Comparison of ENCODE assay signal across 18 cellular contexts in the genomic region with DNA sequence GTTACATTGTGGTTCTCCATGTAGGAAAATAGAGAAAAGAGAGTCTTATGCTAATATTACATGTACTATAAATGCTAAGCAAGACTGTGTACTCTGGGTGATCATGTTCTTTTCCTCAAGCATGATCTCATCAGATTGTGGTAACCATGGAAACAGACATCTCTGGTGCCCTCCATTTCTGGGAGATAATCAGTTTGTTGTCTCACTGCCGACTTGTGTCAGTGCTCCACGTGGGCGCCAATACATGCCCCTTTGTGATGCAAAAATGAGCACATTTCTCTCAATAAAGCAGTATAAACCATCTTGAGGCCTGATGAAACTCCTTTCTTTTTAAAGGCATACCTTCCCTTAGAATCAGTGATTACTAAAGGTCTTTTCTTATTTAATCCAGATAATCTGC. TPM values are rescaled to one million over a fixed set of nuclear protein-coding genes. Genes with fewer than 3 reads are reported as not detected.
A peak's percentile ranks its signal among the peaks of the same experiment; 100 is the strongest.
DNase-seq lines count a peak whose midpoint lies in the region; ATAC-seq and TF ChIP-seq lines count a peak whose summit lies in the region.
"Had no signal": no experiment of that assay in that cellular context is flagged by ENCODE, and none has a peak within 500 bp of the region (broad histone marks: within the 10 kb centered on the region; RNA-seq: fewer than 3 reads in every experiment).

No MANE protein-coding gene starts in this region.

- no peak for TF ChIP-seq CTCF in right atrium auricular region (IDR thresholded peaks at IDR 0.05)
- no peak for TF ChIP-seq CTCF in esophagus muscularis mucosa (IDR thresholded peaks at IDR 0.05)
- no peak for TF ChIP-seq CTCF in neural progenitor cell (IDR thresholded peaks at IDR 0.05)

- H3K27ac ChIP-seq in right atrium auricular region (peak overlapping the region; percentile 33 to 35), esophagus muscularis mucosa (replicated peaks in 1 of 4) (peak overlapping the region in 3 of 4 donors; percentile 5 to 21 (median 20)), neural progenitor cell (no peak overlapping the region), aorta (ENCODE audit: low read depth in 1 of 2, low read length in 2 of 2) (peak overlapping the region; percentile 7 to 67)
- H3K27ac ChIP-seq: right lobe of liver had no signal

- H3K36me3 Mint-ChIP-seq in neural progenitor cell, result no peaks in the 10 kb centered on the region
- peaks cover 10% of the 10 kb centered on the region for H3K36me3 Mint-ChIP-seq in activated CD8-positive, alpha-beta T cell treated with anti-CD3 and anti-CD28 coated beads, Interleukin-2, amount 10 ng/mL, durations not matched to agents 7 days and 5 days (ENCODE audit: low read depth)
- H3K36me3 Mint-ChIP-seq: activated naive CD8-positive, alpha-beta T cell had no signal

- intact Hi-C loops in left ventricle myocardium superior (cut with micrococcal nuclease) (loop anchor here (10.0 kb wide), 1 partner anchor 234 kb away; no protein-coding TSS in a partner anchor), esophagus muscularis mucosa (cut with DNase I) (no loop called here), aorta (cut with DNase I) (no loop called here)

- no peak for TF ChIP-seq EP300 in esophagus muscularis mucosa (IDR thresholded peaks at IDR 0.05)

- peak overlapping the region; percentile 37 for H3K4me2 ChIP-seq in neural progenitor cell

- ATAC-seq in left ventricle myocardium superior, result no peak
- no peak for ATAC-seq in aorta (ENCODE audit: low FRiP score)
- no peak for ATAC-seq in HG03354 (IDR thresholded peaks at IDR 0.05; ENCODE audit: poor library complexity, severe bottlenecking, unreplicated experiment)
- no peak for ATAC-seq in stimulated activated naive CD8-positive, alpha-beta T cell treated with anti-CD3 and anti-CD28 coated beads, Interleukin-15, Interleukin-2, amounts not matched to agents 100 U/mL and 50 U/mL, for 24 hours
- ATAC-seq in activated CD8-positive, alpha-beta T cell treated with anti-CD3 and anti-CD28 coated beads, Interleukin-2, amount 10 ng/mL, durations not matched to agents 7 days and 5 days, result no peak
- ATAC-seq: left colon; naive thymus-derived CD4-positive, alpha-beta T cell; right lobe of liver; T-helper 17 cell had no signal

- H3K9ac ChIP-seq in neural progenitor cell, result no peak overlapping the region

- no peaks in the 10 kb centered on the region for H3K9me3 Mint-ChIP-seq in neural progenitor cell
- no peaks in the 10 kb centered on the region for H3K9me3 Mint-ChIP-seq in activated CD8-positive, alpha-beta T cell treated with anti-CD3 and anti-CD28 coated beads, Interleukin-2, amount 10 ng/mL, durations not matched to agents 7 days and 5 days (ENCODE audit: insufficient read depth)
- H3K9me3 Mint-ChIP-seq: naive thymus-derived CD4-positive, alpha-beta T cell had no signal

- CTCF ChIA-PET in activated CD8-positive, alpha-beta T cell treated with anti-CD3 and anti-CD28 coated beads, Interleukin-2, amount 10 ng/mL, durations not matched to agents 7 days and 5 days (lab: Charles Lee), result interaction anchor here (0.6 kb wide), 1 partner anchor 47 kb away, joined by 3 read pairs; a partner anchor contains a TSS

- DNase-seq in right atrium auricular region (ENCODE audit: low spot score), result no peak
- no peak for DNase-seq in left ventricle myocardium superior
- DNase-seq in esophagus muscularis mucosa (ENCODE audit: extremely low spot score), result no peak
- peak; percentile 28 for DNase-seq in neural progenitor cell (ENCODE audit: low spot score)
- no peak for DNase-seq in aorta
- DNase-seq in stimulated activated naive CD8-positive, alpha-beta T cell treated with anti-CD3 and anti-CD28 coated beads, Interleukin-15, Interleukin-2, amounts not matched to agents 100 U/mL and 50 U/mL, for 24 hours, result no peak
- no peak for DNase-seq in activated CD8-positive, alpha-beta T cell treated with anti-CD3 and anti-CD28 coated beads, Interleukin-2, amount 10 ng/mL, durations not matched to agents 7 days and 5 days
- DNase-seq: activated CD4-positive, alpha-beta T cell treated with anti-CD3 and anti-CD28 coated beads for 1 hour; activated CD8-positive, alpha-beta memory T cell treated with anti-CD3 and anti-CD28 coated beads, Interleukin-2, amount 50 U/mL, for 4 hours; glutamatergic neuron; left colon; naive thymus-derived CD4-positive, alpha-beta T cell; NK-92 treated with Interleukin-12 subunit alpha and Interleukin-12 subunit beta, amount 100 ng/mL, for 24 hours; right lobe of liver; stimulated activated CD4-positive, alpha-beta T cell treated with anti-CD3 and anti-CD28 coated beads, Interleukin-4, amount 100 ng/mL, for 24 hours; T-helper 17 cell had no signal

- peaks cover 20% of the 10 kb centered on the region for H3K4me1 Mint-ChIP-seq in neural progenitor cell
- peaks cover 27% of the 10 kb centered on the region for H3K4me1 Mint-ChIP-seq in activated CD8-positive, alpha-beta T cell treated with anti-CD3 and anti-CD28 coated beads, Interleukin-2, amount 10 ng/mL, durations not matched to agents 7 days and 5 days (ENCODE audit: low read depth)

- H3K27me3 ChIP-seq in right atrium auricular region (no peaks in the 10 kb centered on the region), esophagus muscularis mucosa (no peaks in the 10 kb centered on the region), neural progenitor cell (no peaks in the 10 kb centered on the region), aorta (ENCODE audit: control insufficient read depth in 1 of 2, insufficient read depth in 2 of 2, low read length in 1 of 2) (no peaks in the 10 kb centered on the region)
- H3K27me3 ChIP-seq: right lobe of liver had no signal

- H3K36me3 ChIP-seq in right atrium auricular region (no peaks in the 10 kb centered on the region), esophagus muscularis mucosa (peaks cover 0 to 16% (median 0%) of the 10 kb centered on the region in 4 donors), neural progenitor cell (no peaks in the 10 kb centered on the region), aorta (ENCODE audit: control insufficient read depth in 1 of 2, insufficient read depth in 2 of 2, low read length in 1 of 2) (no peaks in the 10 kb centered on the region)
- H3K36me3 ChIP-seq: right lobe of liver had no signal

- no peak overlapping the region for H3K4me3 ChIP-seq in right atrium auricular region
- no peak overlapping the region for H3K4me3 ChIP-seq in esophagus muscularis mucosa
- no peak overlapping the region for H3K4me3 ChIP-seq in neural progenitor cell
- no peak overlapping the region for H3K4me3 ChIP-seq in aorta (ENCODE audit: low read length in 2 of 2)
- H3K4me3 ChIP-seq: right lobe of liver had no signal

- H3F3A ChIP-seq in neural progenitor cell (ENCODE audit: low read depth), result peaks cover 30% of the 10 kb centered on the region

- no peak overlapping the region for H3K27ac Mint-ChIP-seq in neural progenitor cell
- no peak overlapping the region for H3K27ac Mint-ChIP-seq in activated CD8-positive, alpha-beta T cell treated with anti-CD3 and anti-CD28 coated beads, Interleukin-2, amount 10 ng/mL, durations not matched to agents 7 days and 5 days
- H3K27ac Mint-ChIP-seq: activated naive CD8-positive, alpha-beta T cell; T-helper 17 cell had no signal

- POLR2A ChIA-PET in activated CD8-positive, alpha-beta T cell treated with anti-CD3 and anti-CD28 coated beads, Interleukin-2, amount 10 ng/mL, durations not matched to agents 7 days and 5 days (lab: Charles Lee), result no interaction called here

- H3K4me3 Mint-ChIP-seq in neural progenitor cell, result no peak overlapping the region
- no peak overlapping the region for H3K4me3 Mint-ChIP-seq in activated CD8-positive, alpha-beta T cell treated with anti-CD3 and anti-CD28 coated beads, Interleukin-2, amount 10 ng/mL, durations not matched to agents 7 days and 5 days
- H3K4me3 Mint-ChIP-seq: activated naive CD8-positive, alpha-beta T cell; T-helper 17 cell had no signal

- TF ChIP-seq POLR2A in esophagus muscularis mucosa (IDR thresholded peaks at IDR 0.05; ENCODE audit: low read depth), result no peak

- H3K9me3 ChIP-seq in right atrium auricular region (no peaks in the 10 kb centered on the region), esophagus muscularis mucosa (no peaks in the 10 kb centered on the region), neural progenitor cell (ENCODE audit: low read depth) (no peaks in the 10 kb centered on the region), aorta (ENCODE audit: control insufficient read depth, low read length) (no peaks in the 10 kb centered on the region)
- H3K9me3 ChIP-seq: right lobe of liver had no signal

- H3K79me2 ChIP-seq in neural progenitor cell (ENCODE audit: low read depth), result peaks cover 4% of the 10 kb centered on the region

- H3K4me1 ChIP-seq in right atrium auricular region (peaks cover 0 to 26% of the 10 kb centered on the region in 2 donors), esophagus muscularis mucosa (peaks cover 3 to 25% (median 18%) of the 10 kb centered on the region in 4 donors), neural progenitor cell (peaks cover 9% of the 10 kb centered on the region), aorta (ENCODE audit: control insufficient read depth in 1 of 2, insufficient read depth in 2 of 2, low read length in 2 of 2) (peaks cover 0 to 5% of the 10 kb centered on the region in 2 donors)

- 42% methylated on average over 3 of the region's 3 CpGs for WGBS in esophagus muscularis mucosa
- 18 to 36% methylated on average over 3 of the region's 3 CpGs for WGBS in aorta, 2 donors

- no peak overlapping the region for H2AFZ ChIP-seq in neural progenitor cell (replicated peaks)

- no peaks in the 10 kb centered on the region for H4K20me1 ChIP-seq in neural progenitor cell (ENCODE audit: low read depth)

- no peaks in the 10 kb centered on the region for H3K27me3 Mint-ChIP-seq in neural progenitor cell (ENCODE audit: insufficient read depth, low read depth)
- H3K27me3 Mint-ChIP-seq in activated CD8-positive, alpha-beta T cell treated with anti-CD3 and anti-CD28 coated beads, Interleukin-2, amount 10 ng/mL, durations not matched to agents 7 days and 5 days (ENCODE audit: low read depth), result no peaks in the 10 kb centered on the region
- H3K27me3 Mint-ChIP-seq: activated naive CD8-positive, alpha-beta T cell; naive thymus-derived CD4-positive, alpha-beta T cell; T-helper 17 cell had no signal

RNA-seq across cellular contexts. Expression of a gene that starts 6.0 kb away (rescaled TPM):
- total RNA-seq in right atrium auricular region, result 10 to 100 TPM; 45.6 to 47.3 TPM
- total RNA-seq in left ventricle myocardium superior, result 43.9 TPM
- total RNA-seq in esophagus muscularis mucosa, result 100 to 1,000 TPM in 1 of 4 donors, 10 to 100 TPM in 3; 87.6 to 102 (median 91.9) TPM
- 61.2 and 86.0 TPM in 2 replicates for total RNA-seq in neural progenitor cell (ENCODE audit: low replicate concordance)
- total RNA-seq in aorta, result 100 to 1,000 TPM; 133 to 164 TPM
- polyA plus RNA-seq in aorta, result 10 to 100 TPM; 66.5 to 80.8 TPM
- total RNA-seq in activated CD8-positive, alpha-beta T cell treated with anti-CD3 and anti-CD28 coated beads, Interleukin-2, amount 10 ng/mL, durations not matched to agents 7 days and 5 days, result 10 to 100 TPM; 50.2 to 56.4 TPM

RNA-seq across cellular contexts. Expression of a gene that starts 47.0 kb away (rescaled TPM):
- total RNA-seq in right atrium auricular region, result 1,000 to 10,000 TPM in 1 of 2 donors, 100 to 1,000 TPM in 1; 647 to 2,028 TPM
- total RNA-seq in left ventricle myocardium superior, result 911 TPM
- 100 to 1,000 TPM; 126 to 480 (median 300) TPM for total RNA-seq in esophagus muscularis mucosa
- total RNA-seq in neural progenitor cell (ENCODE audit: low replicate concordance), result 146 and 330 TPM in 2 replicates
- total RNA-seq in aorta, result 100 to 1,000 TPM; 199 to 312 TPM
- 1,000 to 10,000 TPM in 1 of 2 donors, 100 to 1,000 TPM in 1; 299 to 1,052 TPM for polyA plus RNA-seq in aorta
- total RNA-seq in activated CD8-positive, alpha-beta T cell treated with anti-CD3 and anti-CD28 coated beads, Interleukin-2, amount 10 ng/mL, durations not matched to agents 7 days and 5 days, result 100 to 1,000 TPM; 430 to 441 TPM
